9 cellular contexts compared by ENCODE assay signal in genomic region chr1:18901952-18902522, GRCh38. TPM values are rescaled to one million over a fixed set of nuclear protein-coding genes. Genes with fewer than 3 reads are reported as not detected.
A peak's percentile ranks its signal among the peaks of the same experiment; 100 is the strongest.
DNase-seq lines count a peak whose midpoint lies in the region; FAIRE-seq and TF ChIP-seq lines count a peak whose summit lies in the region.
"Had no signal": no experiment of that assay in that cellular context is flagged by ENCODE, and none has a peak within 500 bp of the region (broad histone marks: within the 10 kb centered on the region; RNA-seq: fewer than 3 reads in every experiment).

No MANE protein-coding gene starts in this region.

- H3K27ac Mint-ChIP-seq in dendritic cell treated with granulocyte-macrophage colony-stimulating factor and Interleukin-4, amounts not matched to agents 40 ng/mL and 50 ng/mL, for 4 days: peak overlapping the region; percentile 98

- H3K4me1 ChIP-seq in A673 (ENCODE audit: insufficient read depth, low read length, poor library complexity, severe bottlenecking): peaks cover 22% of the 10 kb centered on the region
- H3K4me1 ChIP-seq in NT2/D1 (ENCODE audit: insufficient read depth, insufficient read length): peaks cover 1% of the 10 kb centered on the region
- H3K4me1 ChIP-seq in mucosa of stomach (ENCODE audit: control insufficient read depth, insufficient read depth, low read length): peaks cover 16% of the 10 kb centered on the region

- H3K27me3 Mint-ChIP-seq in dendritic cell treated with granulocyte-macrophage colony-stimulating factor and Interleukin-4, amounts not matched to agents 40 ng/mL and 50 ng/mL, for 4 days: no peaks in the 10 kb centered on the region

- TF ChIP-seq POLR2A in GM12891 (IDR thresholded peaks at IDR 0.05; ENCODE audit: low read depth, low read length): no peak

- peak; percentile 9 for FAIRE-seq in GM12891 (lab: Jason Lieb, UNC)
- no peak for FAIRE-seq in RCC 7860 (lab: Jason Lieb, UNC)

- CTCF ChIA-PET in A673 (lab: Charles Lee): interaction anchor here (3.6 kb wide), 1 partner anchor 11 kb away, joined by 18 read pairs; no protein-coding TSS in a partner anchor

- no peaks in the 10 kb centered on the region for H3K9me3 ChIP-seq in A673 (ENCODE audit: low read depth, low read length, poor library complexity, severe bottlenecking)
- H3K9me3 ChIP-seq in NT2/D1 (ENCODE audit: insufficient read depth, low read length): no peaks in the 10 kb centered on the region
- H3K9me3 ChIP-seq in mucosa of stomach (ENCODE audit: control insufficient read depth, low read length): no peaks in the 10 kb centered on the region

- H3K27me3 ChIP-seq in A673 (replicated peaks; ENCODE audit: insufficient read depth, low read depth, low read length, poor library complexity) (no peaks in the 10 kb centered on the region), NT2/D1 (ENCODE audit: insufficient read depth, insufficient read length) (no peaks in the 10 kb centered on the region), mucosa of stomach (ENCODE audit: control insufficient read depth, insufficient read depth, low read length) (no peaks in the 10 kb centered on the region)

- DNase-seq in A673 (ENCODE audit: low spot score) (peak; percentile 25), GM12891 (ENCODE audit: insufficient read length, low spot score) (no peak), NT2/D1 (ENCODE audit: low read depth, low spot score) (no peak), retina (no peak), iPS-NIHi7 (ENCODE audit: extremely low spot score) (no peak), RCC 7860 (ENCODE audit: low spot score) (no peak)

- TF ChIP-seq CTCF in A673 (conservative IDR thresholded peaks at IDR 0.05; ENCODE audit: low read depth, low read length): no peak

- peak overlapping the region; percentile 81 for H3K9ac ChIP-seq in NT2/D1 (ENCODE audit: insufficient read length, low read depth)
- peak overlapping the region; percentile 83 for H3K9ac ChIP-seq in mucosa of stomach (ENCODE audit: low read length)

- BruUV-seq in A673 (replicated peaks; lab: Mats Ljungman, UMichigan): no TSS peak

- peak overlapping the region; percentile 95 for H3K27ac ChIP-seq in A673 (ENCODE audit: low read depth, low read length, poor library complexity, severe bottlenecking)

- no peaks in the 10 kb centered on the region for H3K36me3 ChIP-seq in A673 (ENCODE audit: insufficient read depth, low read length, poor library complexity, severe bottlenecking)
- H3K36me3 ChIP-seq in NT2/D1 (ENCODE audit: insufficient read depth, insufficient read length, low read length): peaks cover 42% of the 10 kb centered on the region
- H3K36me3 ChIP-seq in mucosa of stomach (ENCODE audit: control insufficient read depth, insufficient read depth, low read length): no peaks in the 10 kb centered on the region

- H3K4me3 ChIP-seq in A673 (ENCODE audit: low read depth, low read length, poor library complexity, severe bottlenecking) (peak overlapping the region; percentile 89), NT2/D1 (ENCODE audit: insufficient read length, low read depth) (peak overlapping the region; percentile 82), mucosa of stomach (ENCODE audit: low read length) (peak overlapping the region; percentile 60)

- intact Hi-C loops in A673 (cut with micrococcal nuclease; ENCODE audit: unreplicated experiment): loop anchor here (10.0 kb wide), 1 partner anchor 753 kb away; no protein-coding TSS in a partner anchor
- intact Hi-C loops in dendritic cell treated with granulocyte-macrophage colony-stimulating factor and Interleukin-4, amounts not matched to agents 40 ng/mL and 50 ng/mL, for 4 days (cut with micrococcal nuclease): loop anchor here (2.0 kb wide), 1 partner anchor 55 kb away; the partner anchor contains the start of gene IFFO2

- peaks cover 42% of the 10 kb centered on the region for H3K4me1 Mint-ChIP-seq in dendritic cell treated with granulocyte-macrophage colony-stimulating factor and Interleukin-4, amounts not matched to agents 40 ng/mL and 50 ng/mL, for 4 days (ENCODE audit: low read depth)

- H3K9me3 Mint-ChIP-seq in dendritic cell treated with granulocyte-macrophage colony-stimulating factor and Interleukin-4, amounts not matched to agents 40 ng/mL and 50 ng/mL, for 4 days: no peaks in the 10 kb centered on the region

- H3K36me3 Mint-ChIP-seq in dendritic cell treated with granulocyte-macrophage colony-stimulating factor and Interleukin-4, amounts not matched to agents 40 ng/mL and 50 ng/mL, for 4 days (ENCODE audit: low read depth): peaks cover 18% of the 10 kb centered on the region

- POLR2A ChIA-PET in A673 (lab: Charles Lee; ENCODE audit: low non-redundant PET): no interaction called here

- peak overlapping the region; percentile 87 for H3K4me3 Mint-ChIP-seq in dendritic cell treated with granulocyte-macrophage colony-stimulating factor and Interleukin-4, amounts not matched to agents 40 ng/mL and 50 ng/mL, for 4 days

TF ChIP-seq in GM12891, 5 proteins besides CTCF, POLR2A, EP300 and RAD21:
- TF ChIP-seq POLR2AphosphoS5 (IDR thresholded peaks at IDR 0.05; ENCODE audit: low read depth, low read length): no peak
- TF ChIP-seq SPI1 (IDR thresholded peaks at IDR 0.05; ENCODE audit: low read depth, low read length): peak; percentile 52

RNA-seq across cellular contexts. Expression of gene ALDH4A1, which starts 0.3 kb away (rescaled TPM):
- total RNA-seq in A673 (2021): 18.4 and 23.1 TPM in 2 replicates
- polyA plus RNA-seq in GM12891 (2012; ENCODE audit: low read depth, missing spikeins): 8.5 TPM

RNA-seq across cellular contexts. Expression of gene TAS1R2, which starts 42.6 kb away (rescaled TPM):
- total RNA-seq in A673 (2021): not detected in 2 replicates
- not detected for polyA plus RNA-seq in GM12891 (2012; ENCODE audit: low read depth, missing spikeins)
- total RNA-seq: left colon had no signal

RNA-seq across cellular contexts. Expression of gene IFFO2, which starts 54.4 kb away (rescaled TPM):
- 13.3 and 16.3 TPM in 2 replicates for total RNA-seq in A673 (2021)
- polyA plus RNA-seq in GM12891 (2012; ENCODE audit: low read depth, missing spikeins): 8.1 TPM
